Comparison of ENCODE assay signal across 9 cellular contexts in genomic region chr4:24992968-24993367, GRCh38. TPM values are rescaled to one million over a fixed set of nuclear protein-coding genes. Genes with fewer than 3 reads are reported as not detected.
"Had no signal": no experiment of that assay in that cellular context is flagged by ENCODE, and none has a peak within 500 bp of the region (broad histone marks: within the 10 kb centered on the region; RNA-seq: fewer than 3 reads in every experiment).

No MANE protein-coding gene starts in this region.

- H3K4me3 ChIP-seq: GM12878 had no signal

- FAIRE-seq: G401.6, GM12878, GM12891, GM12892, GM18507, GM19239 had no signal

- DNase-seq: GDM1, GF-D8 had no signal

- ATAC-seq: GM12878 had no signal

RNA-seq across cellular contexts. Expression of gene LGI2, which starts 37.8 kb away (rescaled TPM):
- total RNA-seq: G401, GM12878 had no signal
- polyA plus RNA-seq: GM12878 had no signal
